8 cellular contexts compared by ENCODE assay signal in the genomic region with DNA sequence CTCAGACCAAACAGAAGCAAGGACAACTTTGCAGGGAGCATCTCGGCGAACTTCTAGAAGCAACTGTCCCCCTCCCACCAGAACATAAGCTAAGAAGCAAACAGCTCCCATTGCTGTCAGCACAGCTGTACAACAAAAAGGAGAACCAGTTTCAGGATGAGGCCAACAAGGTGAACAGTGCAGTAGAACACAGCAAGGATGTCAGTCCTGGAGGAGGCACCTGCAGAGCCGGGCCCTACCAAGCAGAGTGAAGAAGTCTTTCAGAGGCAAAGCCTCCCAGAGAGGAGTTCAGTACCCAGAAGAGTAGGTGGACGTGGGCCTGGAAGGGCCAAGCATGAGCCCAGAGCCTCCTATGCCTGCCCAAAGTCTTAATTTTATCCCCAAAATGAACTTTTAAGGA. TPM values are rescaled to one million over a fixed set of nuclear protein-coding genes. Genes with fewer than 3 reads are reported as not detected.
DNase-seq lines count a peak whose midpoint lies in the region; ATAC-seq and TF ChIP-seq lines count a peak whose summit lies in the region.

No MANE protein-coding gene starts in this region.

- H3K4me3 ChIP-seq in HEK293 (ENCODE audit: low read depth, low read length) (peak overlapping the region; percentile 94), mesodermal cell (ENCODE audit: extremely low read depth, insufficient read depth, low read length, poor library complexity, severe bottlenecking) (peak overlapping the region; percentile 90)

- H3K36me3 ChIP-seq in HEK293 (ENCODE audit: control insufficient read depth in 2 of 2, insufficient read depth in 1 of 2, low read length in 2 of 2) = peaks cover 0 to 12% of the 10 kb centered on the region in 2 experiments; a peak in 2 of 3 replicates
- peaks cover 3% of the 10 kb centered on the region for H3K36me3 ChIP-seq in mesodermal cell (ENCODE audit: control insufficient read depth, insufficient read depth, low read length)

- H3K9me3 Mint-ChIP-seq in CD14-positive monocyte = no peaks in the 10 kb centered on the region
- H3K9me3 Mint-ChIP-seq in activated T-helper 2 cell treated with anti-CD3 and anti-CD28 coated beads, Interferon-gamma antibody, Interleukin-2, Interleukin-4, amounts not matched to agents 10 μg/mL and 5 μg/mL and 100 μg/mL, durations not matched to agents 14 hours and 24 hours and 36 hours = no peaks in the 10 kb centered on the region

- no peaks in the 10 kb centered on the region for H3K9me3 ChIP-seq in HEK293 (ENCODE audit: control insufficient read depth, insufficient read depth, low read depth, low read length)
- H3K9me3 ChIP-seq in mesodermal cell (ENCODE audit: control insufficient read depth, low read length) = no peaks in the 10 kb centered on the region

- no peaks in the 10 kb centered on the region for H3K4me1 ChIP-seq in HEK293 (ENCODE audit: control insufficient read depth, insufficient read depth, low read length)
- peaks cover 9% of the 10 kb centered on the region for H3K4me1 ChIP-seq in mesodermal cell (ENCODE audit: control insufficient read depth, insufficient read depth, low read length, poor library complexity, severe bottlenecking)

- CTCF ChIA-PET in HEK293 (lab: Yijun Ruan, JAX) = no interaction called here

- H3K36me3 Mint-ChIP-seq in CD14-positive monocyte = peaks cover 4 to 7% of the 10 kb centered on the region in 2 donors
- peaks cover 20% of the 10 kb centered on the region for H3K36me3 Mint-ChIP-seq in activated T-helper 2 cell treated with anti-CD3 and anti-CD28 coated beads, Interferon-gamma antibody, Interleukin-2, Interleukin-4, amounts not matched to agents 10 μg/mL and 5 μg/mL and 100 μg/mL, durations not matched to agents 14 hours and 24 hours and 36 hours (ENCODE audit: low read depth)

- H3K4me1 Mint-ChIP-seq in CD14-positive monocyte = peaks cover 24% of the 10 kb centered on the region
- H3K4me1 Mint-ChIP-seq in activated T-helper 2 cell treated with anti-CD3 and anti-CD28 coated beads, Interferon-gamma antibody, Interleukin-2, Interleukin-4, amounts not matched to agents 10 μg/mL and 5 μg/mL and 100 μg/mL, durations not matched to agents 14 hours and 24 hours and 36 hours (ENCODE audit: low read depth) = peaks cover 33% of the 10 kb centered on the region

- H3K27ac Mint-ChIP-seq in CD14-positive monocyte = peak overlapping the region in 1 of 7 donors; percentile 46
- peak overlapping the region; percentile 74 for H3K27ac Mint-ChIP-seq in activated T-helper 2 cell treated with anti-CD3 and anti-CD28 coated beads, Interferon-gamma antibody, Interleukin-2, Interleukin-4, amounts not matched to agents 10 μg/mL and 5 μg/mL and 100 μg/mL, durations not matched to agents 14 hours and 24 hours and 36 hours

- H3K4me3 Mint-ChIP-seq in CD14-positive monocyte = peak overlapping the region; percentile 97 to 98
- H3K4me3 Mint-ChIP-seq in activated T-helper 2 cell treated with anti-CD3 and anti-CD28 coated beads, Interferon-gamma antibody, Interleukin-2, Interleukin-4, amounts not matched to agents 10 μg/mL and 5 μg/mL and 100 μg/mL, durations not matched to agents 14 hours and 24 hours and 36 hours (ENCODE audit: low read depth) = peak overlapping the region; percentile 95

- 86 to 95% methylated on average over 2 to 4 of the region's 4 CpGs for WGBS in mesodermal cell (ENCODE audit: insufficient coverage in 2 of 2), 2 experiments

- no peak for ATAC-seq in HG03139 (IDR thresholded peaks at IDR 0.05; ENCODE audit: unreplicated experiment)
- ATAC-seq in HG03196 (IDR thresholded peaks at IDR 0.05; ENCODE audit: unreplicated experiment) = no peak

- H3K27ac ChIP-seq in HEK293 (ENCODE audit: extremely low read depth, low read depth, low read length) = no peak overlapping the region; the same call in 1 of the 2 replicates
- H3K27ac ChIP-seq in mesodermal cell (ENCODE audit: low read depth, low read length, severe bottlenecking) = no peak overlapping the region

- DNase-seq in CD14-positive monocyte (ENCODE audit: low spot score) (no peak), midbrain (lab: John Stamatoyannopoulos, UW) (no peak), inferior parietal cortex (ENCODE audit: extremely low spot score) (no peak)
- no peak for DNase-seq in activated T-helper 2 cell treated with anti-CD3 and anti-CD28 coated beads, Interferon-gamma antibody, Interleukin-2, Interleukin-4, amounts not matched to agents 10 μg/mL and 5 μg/mL and 100 μg/mL, durations not matched to agents 14 hours and 24 hours and 36 hours (ENCODE audit: low spot score)

- POLR2A ChIA-PET in HEK293 (lab: Yijun Ruan, JAX) = interaction anchor here (2.7 kb wide), 1 partner anchor 46 kb away, joined by 13 read pairs; the partner anchor contains the start of gene MTERF4

- TF ChIP-seq CTCF in CD14-positive monocyte (IDR thresholded peaks at IDR 0.05) (no peak), HEK293 (tag by site-specific recombination; IDR thresholded peaks at IDR 0.05) (no peak)

- H3K27me3 Mint-ChIP-seq in CD14-positive monocyte (ENCODE audit: low read depth in 3 of 3) = peaks cover 0 to 8% (median 2%) of the 10 kb centered on the region in 3 donors
- H3K27me3 Mint-ChIP-seq in activated T-helper 2 cell treated with anti-CD3 and anti-CD28 coated beads, Interferon-gamma antibody, Interleukin-2, Interleukin-4, amounts not matched to agents 10 μg/mL and 5 μg/mL and 100 μg/mL, durations not matched to agents 14 hours and 24 hours and 36 hours (ENCODE audit: low read depth) = no peaks in the 10 kb centered on the region

- intact Hi-C loops in CD14-positive monocyte (cut with micrococcal nuclease) = loop anchor here in 1 of 2 donors (5.0 kb wide), 1 partner anchor 209 kb away; the partner anchor contains the start of gene FARP2
- intact Hi-C loops in activated T-helper 2 cell treated with anti-CD3 and anti-CD28 coated beads, Interferon-gamma antibody, Interleukin-2, Interleukin-4, amounts not matched to agents 10 μg/mL and 5 μg/mL and 100 μg/mL, durations not matched to agents 14 hours and 24 hours and 36 hours (cut with micrococcal nuclease) = loop anchor here (2.0 to 5.0 kb wide), 2 partner anchors 296 to 561 kb away; partner anchors contain the start of gene CAPN10

TF ChIP-seq in HEK293, 187 proteins besides CTCF, POLR2A, EP300 and RAD21:
- TF ChIP-seq SP7 (tag by site-specific recombination; IDR thresholded peaks at IDR 0.05) (no peak), ZFP37 (tag by site-specific recombination; IDR thresholded peaks at IDR 0.05) (no peak), GLI2 (tag by site-specific recombination; IDR thresholded peaks at IDR 0.05; ENCODE audit: borderline replicate concordance, low read depth) (no peak), ZNF398 (tag by site-specific recombination; IDR thresholded peaks at IDR 0.05) (no peak), ZNF155 (tag by site-specific recombination; IDR thresholded peaks at IDR 0.05) (no peak), GLIS2 (tag by site-specific recombination; IDR thresholded peaks at IDR 0.05) (no peak), WT1 (tag by site-specific recombination; IDR thresholded peaks at IDR 0.05) (no peak), ZNF548 (tag by site-specific recombination; IDR thresholded peaks at IDR 0.05) (no peak), ZBTB20 (tag by site-specific recombination; IDR thresholded peaks at IDR 0.05) (no peak), ZBTB7A (tag by site-specific recombination; IDR thresholded peaks at IDR 0.05; ENCODE audit: low read depth) (no peak), ZNF391 (tag by site-specific recombination; IDR thresholded peaks at IDR 0.05; ENCODE audit: borderline replicate concordance, low read depth) (no peak)

RNA-seq across cellular contexts. Expression of gene PASK, which starts 1.0 kb away (rescaled TPM):
- polyA plus RNA-seq in CD14-positive monocyte = under 1 TPM; 0.56 to 0.70 TPM
- 72.5 and 75.8 TPM in 2 replicates for total RNA-seq in activated T-helper 2 cell treated with anti-CD3 and anti-CD28 coated beads, Interferon-gamma antibody, Interleukin-2, Interleukin-4, amounts not matched to agents 10 μg/mL and 5 μg/mL and 100 μg/mL, durations not matched to agents 14 hours and 24 hours and 36 hours
- polyA plus RNA-seq in mesodermal cell (2013, experiment 1 of 2) = 11.5 TPM
- 7.6 TPM for polyA plus RNA-seq in mesodermal cell (2013, experiment 2 of 2)

RNA-seq across cellular contexts. Expression of gene PPP1R7, which starts 2.0 kb away (rescaled TPM):
- polyA plus RNA-seq in CD14-positive monocyte = 100 to 1,000 TPM in 1 of 2 donors, 10 to 100 TPM in 1; 84.4 to 102 TPM
- 101 and 106 TPM in 2 replicates for total RNA-seq in activated T-helper 2 cell treated with anti-CD3 and anti-CD28 coated beads, Interferon-gamma antibody, Interleukin-2, Interleukin-4, amounts not matched to agents 10 μg/mL and 5 μg/mL and 100 μg/mL, durations not matched to agents 14 hours and 24 hours and 36 hours
- 65.2 TPM for polyA plus RNA-seq in mesodermal cell (2013, experiment 1 of 2)
- polyA plus RNA-seq in mesodermal cell (2013, experiment 2 of 2) = 64.8 TPM

RNA-seq across cellular contexts. Expression of gene ANO7, which starts 40.2 kb away (rescaled TPM):
- polyA plus RNA-seq in CD14-positive monocyte = not detected
- total RNA-seq in activated T-helper 2 cell treated with anti-CD3 and anti-CD28 coated beads, Interferon-gamma antibody, Interleukin-2, Interleukin-4, amounts not matched to agents 10 μg/mL and 5 μg/mL and 100 μg/mL, durations not matched to agents 14 hours and 24 hours and 36 hours = 3.5 and 4.3 TPM in 2 replicates
- 1.5 TPM for polyA plus RNA-seq in mesodermal cell (2013, experiment 1 of 2)
- polyA plus RNA-seq in mesodermal cell (2013, experiment 2 of 2) = 1.5 TPM

RNA-seq across cellular contexts. Expression of gene MTERF4, which starts 46.2 kb away (rescaled TPM):
- polyA plus RNA-seq in CD14-positive monocyte = 10 to 100 TPM; 15.5 to 17.8 TPM
- total RNA-seq in activated T-helper 2 cell treated with anti-CD3 and anti-CD28 coated beads, Interferon-gamma antibody, Interleukin-2, Interleukin-4, amounts not matched to agents 10 μg/mL and 5 μg/mL and 100 μg/mL, durations not matched to agents 14 hours and 24 hours and 36 hours = 34.4 and 35.4 TPM in 2 replicates
- polyA plus RNA-seq in mesodermal cell (2013, experiment 1 of 2) = 25.8 TPM
- 28.1 TPM for polyA plus RNA-seq in mesodermal cell (2013, experiment 2 of 2)
